ENCODE assay signal across 1 cellular context in the genomic region with DNA sequence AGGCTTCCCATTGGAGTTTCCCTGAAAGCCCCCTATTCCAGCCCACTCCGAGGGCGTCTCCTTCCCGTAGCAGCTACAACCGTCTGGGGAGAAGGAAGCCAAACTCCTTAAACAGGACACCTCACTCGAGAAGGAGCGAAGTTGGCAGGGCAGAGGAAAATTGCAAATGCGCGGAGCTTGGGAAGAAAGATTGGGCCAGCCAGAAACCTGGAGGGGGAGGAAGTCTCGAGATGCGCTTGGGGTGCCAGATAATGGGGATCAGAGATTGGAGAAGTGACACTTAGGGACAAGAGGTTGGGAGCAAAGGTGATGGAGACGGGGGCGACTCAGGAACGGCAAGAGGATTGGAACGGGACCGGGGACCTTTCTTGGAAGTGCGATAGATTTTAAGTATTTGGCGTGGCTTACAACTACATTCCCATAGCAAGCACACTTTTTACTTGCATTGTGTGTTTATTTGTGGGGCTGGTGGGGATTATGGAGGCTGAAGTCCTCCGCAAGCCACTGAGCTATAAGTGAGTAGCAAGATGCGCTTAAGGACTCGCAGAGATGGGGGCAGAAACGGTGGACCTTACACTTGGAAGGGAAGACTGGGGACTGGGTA.
TF ChIP-seq lines count a peak whose summit lies in the region.

No MANE protein-coding gene starts in this region.

TF ChIP-seq in H1, 55 proteins besides CTCF, POLR2A, EP300 and RAD21:
- TF ChIP-seq TAF1 (IDR thresholded peaks at IDR 0.05; ENCODE audit: low read depth, low read length) = no peak
- no peak for TF ChIP-seq SP4 (IDR thresholded peaks at IDR 0.05; ENCODE audit: low read length)
- no peak for TF ChIP-seq TAF7 (optimal IDR thresholded peaks at IDR 0.05; ENCODE audit: borderline replicate concordance, low read depth, low read length)
- no peak for TF ChIP-seq HDAC6 (IDR thresholded peaks at IDR 0.05; ENCODE audit: low read depth, low read length)
- TF ChIP-seq BRCA1 (IDR thresholded peaks at IDR 0.05; ENCODE audit: low read depth, low read length) = no peak
- TF ChIP-seq MAX (IDR thresholded peaks at IDR 0.05) = no peak
- TF ChIP-seq JUN (IDR thresholded peaks at IDR 0.05; ENCODE audit: low read depth, low read length) = no peak
- TF ChIP-seq CTBP2 (IDR thresholded peaks at IDR 0.05; ENCODE audit: borderline replicate concordance, insufficient read depth, insufficient read length, low read length) = no peak
- TF ChIP-seq RXRA (IDR thresholded peaks at IDR 0.05; ENCODE audit: insufficient read depth, low read depth, low read length) = no peak
- no peak for TF ChIP-seq SP1 (IDR thresholded peaks at IDR 0.05; ENCODE audit: low read depth, low read length)
- no peak for TF ChIP-seq ASH2L (IDR thresholded peaks at IDR 0.05; ENCODE audit: low read length)
- no peak for TF ChIP-seq RFX5 (IDR thresholded peaks at IDR 0.05; ENCODE audit: borderline replicate concordance, low read depth, low read length)
- TF ChIP-seq BACH1 (IDR thresholded peaks at IDR 0.05; ENCODE audit: low read length) = no peak
- no peak for TF ChIP-seq RBBP5 (IDR thresholded peaks at IDR 0.05; ENCODE audit: borderline replicate concordance, low read depth, low read length)
- peak; percentile 58 for TF ChIP-seq SUZ12 (IDR thresholded peaks at IDR 0.05; ENCODE audit: low read length)
- peak; percentile 61 for TF ChIP-seq EZH2 (IDR thresholded peaks at IDR 0.05; ENCODE audit: low read depth, low read length, severe bottlenecking)
- TF ChIP-seq, protein P1, sequence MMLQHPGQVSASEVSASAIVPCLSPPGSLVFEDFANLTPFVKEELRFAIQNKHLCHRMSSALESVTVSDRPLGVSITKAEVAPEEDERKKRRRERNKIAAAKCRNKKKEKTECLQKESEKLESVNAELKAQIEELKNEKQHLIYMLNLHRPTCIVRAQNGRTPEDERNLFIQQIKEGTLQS (IDR thresholded peaks at IDR 0.05; ENCODE audit: insufficient read depth, low read depth, low read length) = no peak
- no peak for TF ChIP-seq NANOG (IDR thresholded peaks at IDR 0.05; ENCODE audit: insufficient read depth, low read depth, low read length, poor library complexity, severe bottlenecking)
- TF ChIP-seq PHF8 (conservative IDR thresholded peaks at IDR 0.05; ENCODE audit: low read depth, low read length) = no peak
- TF ChIP-seq, protein P2, sequence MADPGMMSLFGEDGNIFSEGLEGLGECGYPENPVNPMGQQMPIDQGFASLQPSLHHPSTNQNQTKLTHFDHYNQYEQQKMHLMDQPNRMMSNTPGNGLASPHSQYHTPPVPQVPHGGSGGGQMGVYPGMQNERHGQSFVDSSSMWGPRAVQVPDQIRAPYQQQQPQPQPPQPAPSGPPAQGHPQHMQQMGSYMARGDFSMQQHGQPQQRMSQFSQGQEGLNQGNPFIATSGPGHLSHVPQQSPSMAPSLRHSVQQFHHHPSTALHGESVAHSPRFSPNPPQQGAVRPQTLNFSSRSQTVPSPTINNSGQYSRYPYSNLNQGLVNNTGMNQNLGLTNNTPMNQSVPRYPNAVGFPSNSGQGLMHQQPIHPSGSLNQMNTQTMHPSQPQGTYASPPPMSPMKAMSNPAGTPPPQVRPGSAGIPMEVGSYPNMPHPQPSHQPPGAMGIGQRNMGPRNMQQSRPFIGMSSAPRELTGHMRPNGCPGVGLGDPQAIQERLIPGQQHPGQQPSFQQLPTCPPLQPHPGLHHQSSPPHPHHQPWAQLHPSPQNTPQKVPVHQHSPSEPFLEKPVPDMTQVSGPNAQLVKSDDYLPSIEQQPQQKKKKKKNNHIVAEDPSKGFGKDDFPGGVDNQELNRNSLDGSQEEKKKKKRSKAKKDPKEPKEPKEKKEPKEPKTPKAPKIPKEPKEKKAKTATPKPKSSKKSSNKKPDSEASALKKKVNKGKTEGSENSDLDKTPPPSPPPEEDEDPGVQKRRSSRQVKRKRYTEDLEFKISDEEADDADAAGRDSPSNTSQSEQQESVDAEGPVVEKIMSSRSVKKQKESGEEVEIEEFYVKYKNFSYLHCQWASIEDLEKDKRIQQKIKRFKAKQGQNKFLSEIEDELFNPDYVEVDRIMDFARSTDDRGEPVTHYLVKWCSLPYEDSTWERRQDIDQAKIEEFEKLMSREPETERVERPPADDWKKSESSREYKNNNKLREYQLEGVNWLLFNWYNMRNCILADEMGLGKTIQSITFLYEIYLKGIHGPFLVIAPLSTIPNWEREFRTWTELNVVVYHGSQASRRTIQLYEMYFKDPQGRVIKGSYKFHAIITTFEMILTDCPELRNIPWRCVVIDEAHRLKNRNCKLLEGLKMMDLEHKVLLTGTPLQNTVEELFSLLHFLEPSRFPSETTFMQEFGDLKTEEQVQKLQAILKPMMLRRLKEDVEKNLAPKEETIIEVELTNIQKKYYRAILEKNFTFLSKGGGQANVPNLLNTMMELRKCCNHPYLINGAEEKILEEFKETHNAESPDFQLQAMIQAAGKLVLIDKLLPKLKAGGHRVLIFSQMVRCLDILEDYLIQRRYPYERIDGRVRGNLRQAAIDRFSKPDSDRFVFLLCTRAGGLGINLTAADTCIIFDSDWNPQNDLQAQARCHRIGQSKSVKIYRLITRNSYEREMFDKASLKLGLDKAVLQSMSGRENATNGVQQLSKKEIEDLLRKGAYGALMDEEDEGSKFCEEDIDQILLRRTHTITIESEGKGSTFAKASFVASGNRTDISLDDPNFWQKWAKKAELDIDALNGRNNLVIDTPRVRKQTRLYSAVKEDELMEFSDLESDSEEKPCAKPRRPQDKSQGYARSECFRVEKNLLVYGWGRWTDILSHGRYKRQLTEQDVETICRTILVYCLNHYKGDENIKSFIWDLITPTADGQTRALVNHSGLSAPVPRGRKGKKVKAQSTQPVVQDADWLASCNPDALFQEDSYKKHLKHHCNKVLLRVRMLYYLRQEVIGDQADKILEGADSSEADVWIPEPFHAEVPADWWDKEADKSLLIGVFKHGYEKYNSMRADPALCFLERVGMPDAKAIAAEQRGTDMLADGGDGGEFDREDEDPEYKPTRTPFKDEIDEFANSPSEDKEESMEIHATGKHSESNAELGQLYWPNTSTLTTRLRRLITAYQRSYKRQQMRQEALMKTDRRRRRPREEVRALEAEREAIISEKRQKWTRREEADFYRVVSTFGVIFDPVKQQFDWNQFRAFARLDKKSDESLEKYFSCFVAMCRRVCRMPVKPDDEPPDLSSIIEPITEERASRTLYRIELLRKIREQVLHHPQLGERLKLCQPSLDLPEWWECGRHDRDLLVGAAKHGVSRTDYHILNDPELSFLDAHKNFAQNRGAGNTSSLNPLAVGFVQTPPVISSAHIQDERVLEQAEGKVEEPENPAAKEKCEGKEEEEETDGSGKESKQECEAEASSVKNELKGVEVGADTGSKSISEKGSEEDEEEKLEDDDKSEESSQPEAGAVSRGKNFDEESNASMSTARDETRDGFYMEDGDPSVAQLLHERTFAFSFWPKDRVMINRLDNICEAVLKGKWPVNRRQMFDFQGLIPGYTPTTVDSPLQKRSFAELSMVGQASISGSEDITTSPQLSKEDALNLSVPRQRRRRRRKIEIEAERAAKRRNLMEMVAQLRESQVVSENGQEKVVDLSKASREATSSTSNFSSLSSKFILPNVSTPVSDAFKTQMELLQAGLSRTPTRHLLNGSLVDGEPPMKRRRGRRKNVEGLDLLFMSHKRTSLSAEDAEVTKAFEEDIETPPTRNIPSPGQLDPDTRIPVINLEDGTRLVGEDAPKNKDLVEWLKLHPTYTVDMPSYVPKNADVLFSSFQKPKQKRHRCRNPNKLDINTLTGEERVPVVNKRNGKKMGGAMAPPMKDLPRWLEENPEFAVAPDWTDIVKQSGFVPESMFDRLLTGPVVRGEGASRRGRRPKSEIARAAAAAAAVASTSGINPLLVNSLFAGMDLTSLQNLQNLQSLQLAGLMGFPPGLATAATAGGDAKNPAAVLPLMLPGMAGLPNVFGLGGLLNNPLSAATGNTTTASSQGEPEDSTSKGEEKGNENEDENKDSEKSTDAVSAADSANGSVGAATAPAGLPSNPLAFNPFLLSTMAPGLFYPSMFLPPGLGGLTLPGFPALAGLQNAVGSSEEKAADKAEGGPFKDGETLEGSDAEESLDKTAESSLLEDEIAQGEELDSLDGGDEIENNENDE (IDR thresholded peaks at IDR 0.05; ENCODE audit: insufficient replicate concordance, low read length) = no peak
- no peak for TF ChIP-seq POU5F1 (IDR thresholded peaks at IDR 0.05; ENCODE audit: low read depth, low read length)
- no peak for TF ChIP-seq SAP30 (IDR thresholded peaks at IDR 0.05; ENCODE audit: insufficient read depth, insufficient replicate concordance, low read length)
- no peak for TF ChIP-seq TCF12 (IDR thresholded peaks at IDR 0.05; ENCODE audit: low read depth, low read length)
- TF ChIP-seq RNF2 (IDR thresholded peaks at IDR 0.05; ENCODE audit: borderline replicate concordance, low read depth, low read length, missing control alignments, poor library complexity, severe bottlenecking) = peak; percentile 69
- no peak for TF ChIP-seq SIRT6 (IDR thresholded peaks at IDR 0.05; ENCODE audit: low read length)
TF ChIP-seq in H1: peak in this region for 3.
